ENCODE assay signal across 8 cellular contexts in genomic region chr9:19049872-19050636, GRCh38. TPM values are rescaled to one million over a fixed set of nuclear protein-coding genes. Genes with fewer than 3 reads are reported as not detected.
DNase-seq lines count a peak whose midpoint lies in the region; ATAC-seq and TF ChIP-seq lines count a peak whose summit lies in the region.

No MANE protein-coding gene starts in this region.

- H3K4me3 ChIP-seq in Peyer's patch (peak overlapping the region; percentile 69 to 97 (median 88)), coronary artery (peak overlapping the region; percentile 98), lung (peak overlapping the region; percentile 88)

- no peaks in the 10 kb centered on the region for H3K9me3 ChIP-seq in Peyer's patch
- H3K9me3 ChIP-seq in lung (ENCODE audit: control insufficient read depth in 2 of 2, insufficient read depth in 1 of 2, low read length in 1 of 2), result no peaks in the 10 kb centered on the region

- TF ChIP-seq CTCF in Peyer's patch (IDR thresholded peaks at IDR 0.05), result no peak
- no peak for TF ChIP-seq CTCF in coronary artery (IDR thresholded peaks at IDR 0.05)
- TF ChIP-seq CTCF in lung (IDR thresholded peaks at IDR 0.05; ENCODE audit: control extremely low read depth, extremely low read depth), result no peak

- H3K27me3 ChIP-seq in Peyer's patch (no peaks in the 10 kb centered on the region), lung (ENCODE audit: control insufficient read depth, insufficient read depth) (no peaks in the 10 kb centered on the region)

- no peaks in the 10 kb centered on the region for H3K27me3 Mint-ChIP-seq in activated T-cell treated with anti-CD3 and anti-CD28 coated beads, Interleukin-2, amount 50 U/mL, for 4 hours (ENCODE audit: low read depth)

- TF ChIP-seq POLR2A in Peyer's patch (IDR thresholded peaks at IDR 0.05), result no peak

- peak in 1 of 2 donors; percentile 1 for ATAC-seq in activated T-cell treated with anti-CD3 and anti-CD28 coated beads, Interleukin-2, amount 50 U/mL, for 4 hours
- ATAC-seq in lung (ENCODE audit: insufficient read depth, low FRiP score), result no peak
- ATAC-seq in HG02870 (IDR thresholded peaks at IDR 0.05; ENCODE audit: unreplicated experiment), result no peak

- H3K4me1 ChIP-seq in Peyer's patch (peaks cover 0 to 27% (median 12%) of the 10 kb centered on the region in 4 donors), lung (ENCODE audit: control insufficient read depth in 2 of 2, insufficient read depth in 2 of 2, low read length in 2 of 2) (peaks cover 1 to 9% of the 10 kb centered on the region in 2 donors)

- 4 to 5% methylated on average over 36 of the region's 36 CpGs for WGBS in lung, 2 donors

- H3K36me3 ChIP-seq in Peyer's patch (no peaks in the 10 kb centered on the region), lung (ENCODE audit: control insufficient read depth in 2 of 2, insufficient read depth in 2 of 2, low read length in 2 of 2) (no peaks in the 10 kb centered on the region)

- H3K4me3 Mint-ChIP-seq in activated T-cell treated with anti-CD3 and anti-CD28 coated beads, Interleukin-2, amount 50 U/mL, for 4 hours, result peak overlapping the region; percentile 94

- H3K9me3 Mint-ChIP-seq in activated T-cell treated with anti-CD3 and anti-CD28 coated beads, Interleukin-2, amount 50 U/mL, for 4 hours, result no peaks in the 10 kb centered on the region

- peaks cover 45% of the 10 kb centered on the region for H3K4me1 Mint-ChIP-seq in activated T-cell treated with anti-CD3 and anti-CD28 coated beads, Interleukin-2, amount 50 U/mL, for 4 hours (ENCODE audit: low read depth)

- H3K27ac ChIP-seq in Peyer's patch (peak overlapping the region; percentile 91 to 97 (median 95)), coronary artery (peak overlapping the region; percentile 99 to 100), lung (ENCODE audit: low read depth in 1 of 2, low read length in 1 of 2) (peak overlapping the region; percentile 95 to 97), temporal lobe (ENCODE audit: low read depth, low read length) (peak overlapping the region; percentile 87)

- no peak for DNase-seq in activated T-cell treated with anti-CD3 and anti-CD28 coated beads, Interleukin-2, amount 50 U/mL, for 4 hours
- no peak for DNase-seq in activated T-cell treated with anti-CD3 and anti-CD28 coated beads, Interleukin-2, amount 50 U/mL, for 1 hour
- DNase-seq in Peyer's patch (peak in 1 of 3 donors; percentile 20), coronary artery (ENCODE audit: low spot score) (no peak), lung (ENCODE audit: low spot score) (no peak), NOMO-1 (lab: John Stamatoyannopoulos, UW; ENCODE audit: unreplicated experiment in 2 of 2) (no peak)

- H3K36me3 Mint-ChIP-seq in activated T-cell treated with anti-CD3 and anti-CD28 coated beads, Interleukin-2, amount 50 U/mL, for 4 hours (ENCODE audit: insufficient read depth), result peaks cover 19% of the 10 kb centered on the region

RNA-seq across cellular contexts. Expression of gene RRAGA, which starts 0.8 kb away (rescaled TPM):
- 10 to 100 TPM; 32.8 to 51.1 (median 40.7) TPM for total RNA-seq in activated T-cell treated with anti-CD3 and anti-CD28 coated beads, Interleukin-2, amount 50 U/mL, for 4 hours
- total RNA-seq in Peyer's patch (10 to 100 TPM; 20.6 to 35.3 (median 28.7) TPM), lung (10 to 100 TPM; 47.8 to 83.9 TPM), temporal lobe (45.2 TPM)
- 10 to 100 TPM; 48.3 to 90.7 TPM for polyA plus RNA-seq in lung

RNA-seq across cellular contexts. Expression of gene SAXO1, which starts 17.0 kb away (rescaled TPM):
- not detected for total RNA-seq in activated T-cell treated with anti-CD3 and anti-CD28 coated beads, Interleukin-2, amount 50 U/mL, for 4 hours
- not detected for total RNA-seq in Peyer's patch
- total RNA-seq in lung, result under 1 TPM; 0.40 to 0.54 TPM
- under 1 TPM; 0.02 TPM for polyA plus RNA-seq in lung
- total RNA-seq in temporal lobe, result under 0.01 TPM

RNA-seq across cellular contexts. Expression of gene HAUS6, which starts 52.6 kb away (rescaled TPM):
- total RNA-seq in activated T-cell treated with anti-CD3 and anti-CD28 coated beads, Interleukin-2, amount 50 U/mL, for 4 hours, result 10 to 100 TPM; 17.4 to 30.6 (median 30.0) TPM
- total RNA-seq in Peyer's patch (10 to 100 TPM in 1 of 4 donors, 1 to 10 TPM in 3; 5.9 to 31.4 (median 7.3) TPM), lung (10 to 100 TPM in 1 of 2 donors, 1 to 10 TPM in 1; 7.6 to 13.1 TPM), temporal lobe (21.6 TPM)
- 1 to 10 TPM; 3.6 to 3.9 TPM for polyA plus RNA-seq in lung
